In genomic region chr5:38154615-38155204, GRCh38 we compare ENCODE assay signal across 2 cellular contexts.
TF ChIP-seq lines count a peak whose summit lies in the region.

No MANE protein-coding gene starts in this region.

TF ChIP-seq in HEK293, 187 proteins besides CTCF, POLR2A, EP300 and RAD21:
- TF ChIP-seq PRDM10 (tag by site-specific recombination; IDR thresholded peaks at IDR 0.05) (0 out of 2 replicates have a peak, but pooled peaks have one; percentile 14), ZNF629 (tag by site-specific recombination; IDR thresholded peaks at IDR 0.05) (no peak), GLIS1 (tag by site-specific recombination; IDR thresholded peaks at IDR 0.05) (no peak), ZNF280D (tag by site-specific recombination; IDR thresholded peaks at IDR 0.05) (no peak)
- TF ChIP-seq, protein P1, sequence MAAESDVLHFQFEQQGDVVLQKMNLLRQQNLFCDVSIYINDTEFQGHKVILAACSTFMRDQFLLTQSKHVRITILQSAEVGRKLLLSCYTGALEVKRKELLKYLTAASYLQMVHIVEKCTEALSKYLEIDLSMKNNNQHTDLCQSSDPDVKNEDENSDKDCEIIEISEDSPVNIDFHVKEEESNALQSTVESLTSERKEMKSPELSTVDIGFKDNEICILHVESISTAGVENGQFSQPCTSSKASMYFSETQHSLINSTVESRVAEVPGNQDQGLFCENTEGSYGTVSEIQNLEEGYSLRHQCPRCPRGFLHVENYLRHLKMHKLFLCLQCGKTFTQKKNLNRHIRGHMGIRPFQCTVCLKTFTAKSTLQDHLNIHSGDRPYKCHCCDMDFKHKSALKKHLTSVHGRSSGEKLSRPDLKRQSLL (tag by site-specific recombination; IDR thresholded peaks at IDR 0.05) = no peak
- TF ChIP-seq, protein P2, sequence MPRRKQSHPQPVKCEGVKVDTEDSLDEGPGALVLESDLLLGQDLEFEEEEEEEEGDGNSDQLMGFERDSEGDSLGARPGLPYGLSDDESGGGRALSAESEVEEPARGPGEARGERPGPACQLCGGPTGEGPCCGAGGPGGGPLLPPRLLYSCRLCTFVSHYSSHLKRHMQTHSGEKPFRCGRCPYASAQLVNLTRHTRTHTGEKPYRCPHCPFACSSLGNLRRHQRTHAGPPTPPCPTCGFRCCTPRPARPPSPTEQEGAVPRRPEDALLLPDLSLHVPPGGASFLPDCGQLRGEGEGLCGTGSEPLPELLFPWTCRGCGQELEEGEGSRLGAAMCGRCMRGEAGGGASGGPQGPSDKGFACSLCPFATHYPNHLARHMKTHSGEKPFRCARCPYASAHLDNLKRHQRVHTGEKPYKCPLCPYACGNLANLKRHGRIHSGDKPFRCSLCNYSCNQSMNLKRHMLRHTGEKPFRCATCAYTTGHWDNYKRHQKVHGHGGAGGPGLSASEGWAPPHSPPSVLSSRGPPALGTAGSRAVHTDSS (tag by site-specific recombination; IDR thresholded peaks at IDR 0.05) = no peak

TF ChIP-seq in GM12878, 131 proteins besides CTCF, POLR2A, EP300 and RAD21 (continued from another document):
- TF ChIP-seq ZBTB40 (IDR thresholded peaks at IDR 0.05; ENCODE audit: borderline replicate concordance) = no peak
- TF ChIP-seq RUNX3 (IDR thresholded peaks at IDR 0.05; ENCODE audit: low read length) = no peak
- 0 out of 2 replicates have a peak, but pooled peaks have one; percentile 32 for TF ChIP-seq JUND (IDR thresholded peaks at IDR 0.05; ENCODE audit: low read depth, low read length)
- TF ChIP-seq DPF2 (IDR thresholded peaks at IDR 0.05) = peak; percentile 49; the same call in 1 of the 2 replicates
- peak; percentile 87 for TF ChIP-seq MEF2B (IDR thresholded peaks at IDR 0.05; ENCODE audit: partially characterized antibody, poor library complexity, severe bottlenecking)
- TF ChIP-seq MTA2 (IDR thresholded peaks at IDR 0.05; ENCODE audit: low read depth) = peak; percentile 57; the same call in 1 of the 2 replicates
- 0 out of 2 replicates have a peak, but pooled peaks have one; percentile 16 for TF ChIP-seq BCL11A (IDR thresholded peaks at IDR 0.05; ENCODE audit: low read depth, low read length)
- peak; percentile 74 for TF ChIP-seq IKZF1 (conservative IDR thresholded peaks at IDR 0.05)
- no peak for TF ChIP-seq ZZZ3 (IDR thresholded peaks at IDR 0.05; ENCODE audit: control insufficient read depth, insufficient read length, low read depth)
- 0 out of 2 replicates have a peak, but pooled peaks have one; percentile 15 for TF ChIP-seq JUNB (IDR thresholded peaks at IDR 0.05)
- peak; percentile 32; the same call in 1 of the 2 replicates for TF ChIP-seq IRF4 (IDR thresholded peaks at IDR 0.05; ENCODE audit: low read depth, low read length)
TF ChIP-seq in GM12878: peak in this region for 10.
